In the genomic region with DNA sequence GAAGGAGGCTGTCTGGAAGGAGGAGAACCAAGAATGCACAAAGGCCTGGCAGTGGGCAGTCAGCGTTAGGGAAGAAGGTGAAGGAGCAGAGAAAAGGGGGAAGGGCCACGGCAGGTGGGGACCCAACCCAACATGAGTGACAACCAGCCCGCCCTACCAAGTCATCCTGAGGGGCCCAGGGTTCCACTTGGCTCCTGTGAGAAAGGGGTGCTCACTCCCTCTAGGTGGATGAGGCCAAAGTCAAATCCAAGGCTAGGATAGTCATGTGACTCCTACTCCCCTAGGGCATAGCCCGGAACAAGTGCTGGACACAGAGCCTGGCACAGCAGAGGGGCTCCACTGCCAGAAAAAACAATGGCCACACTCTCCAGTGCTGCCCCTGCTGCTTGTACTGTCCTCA, we compare ENCODE assay signal across 2 cellular contexts.
TF ChIP-seq lines count a peak whose summit lies in the region.

No MANE protein-coding gene starts in this region.

TF ChIP-seq in IMR-90, 13 proteins besides CTCF, POLR2A, EP300 and RAD21:
- TF ChIP-seq USF2 (IDR thresholded peaks at IDR 0.05; ENCODE audit: low read depth, low read length), result no peak
- no peak for TF ChIP-seq BHLHE40 (IDR thresholded peaks at IDR 0.05; ENCODE audit: low read depth, low read length)
- TF ChIP-seq MXI1 (IDR thresholded peaks at IDR 0.05; ENCODE audit: borderline replicate concordance, low read depth, low read length), result no peak
- TF ChIP-seq FOS (IDR thresholded peaks at IDR 0.05; ENCODE audit: low read depth, low read length), result no peak

TF ChIP-seq in K562, 482 proteins besides CTCF, POLR2A, EP300 and RAD21 (continues in another document):
- no peak for TF ChIP-seq ETS2 (tag; IDR thresholded peaks at IDR 0.05; ENCODE audit: borderline replicate concordance, poor library complexity, severe bottlenecking)
- peak; percentile 52; the same call in 1 of the 2 replicates for TF ChIP-seq TOE1 (IDR thresholded peaks at IDR 0.05; ENCODE audit: borderline replicate concordance)
- no peak for TF ChIP-seq TOE1 (CRISPR knock-in tag; IDR thresholded peaks at IDR 0.05; ENCODE audit: borderline replicate concordance, low read depth)
- TF ChIP-seq TFE3 (CRISPR knock-in tag; IDR thresholded peaks at IDR 0.05), result peak; percentile 93
- TF ChIP-seq ZNF407 (IDR thresholded peaks at IDR 0.05; ENCODE audit: low read depth), result 0 out of 2 replicates have a peak, but pooled peaks have one; percentile 25
- TF ChIP-seq, protein P1, sequence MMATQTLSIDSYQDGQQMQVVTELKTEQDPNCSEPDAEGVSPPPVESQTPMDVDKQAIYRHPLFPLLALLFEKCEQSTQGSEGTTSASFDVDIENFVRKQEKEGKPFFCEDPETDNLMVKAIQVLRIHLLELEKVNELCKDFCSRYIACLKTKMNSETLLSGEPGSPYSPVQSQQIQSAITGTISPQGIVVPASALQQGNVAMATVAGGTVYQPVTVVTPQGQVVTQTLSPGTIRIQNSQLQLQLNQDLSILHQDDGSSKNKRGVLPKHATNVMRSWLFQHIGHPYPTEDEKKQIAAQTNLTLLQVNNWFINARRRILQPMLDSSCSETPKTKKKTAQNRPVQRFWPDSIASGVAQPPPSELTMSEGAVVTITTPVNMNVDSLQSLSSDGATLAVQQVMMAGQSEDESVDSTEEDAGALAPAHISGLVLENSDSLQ (IDR thresholded peaks at IDR 0.05), result peak; percentile 52
- TF ChIP-seq ATF7 (IDR thresholded peaks at IDR 0.05), result no peak
- no peak for TF ChIP-seq SIN3B (IDR thresholded peaks at IDR 0.05; ENCODE audit: low read depth)
- peak; percentile 20; the same call in 1 of the 2 replicates for TF ChIP-seq EHMT2 (IDR thresholded peaks at IDR 0.05)
- 0 out of 2 replicates have a peak, but pooled peaks have one; percentile 38 for TF ChIP-seq BHLHE40 (IDR thresholded peaks at IDR 0.05; ENCODE audit: low read length)
- TF ChIP-seq, protein P2, sequence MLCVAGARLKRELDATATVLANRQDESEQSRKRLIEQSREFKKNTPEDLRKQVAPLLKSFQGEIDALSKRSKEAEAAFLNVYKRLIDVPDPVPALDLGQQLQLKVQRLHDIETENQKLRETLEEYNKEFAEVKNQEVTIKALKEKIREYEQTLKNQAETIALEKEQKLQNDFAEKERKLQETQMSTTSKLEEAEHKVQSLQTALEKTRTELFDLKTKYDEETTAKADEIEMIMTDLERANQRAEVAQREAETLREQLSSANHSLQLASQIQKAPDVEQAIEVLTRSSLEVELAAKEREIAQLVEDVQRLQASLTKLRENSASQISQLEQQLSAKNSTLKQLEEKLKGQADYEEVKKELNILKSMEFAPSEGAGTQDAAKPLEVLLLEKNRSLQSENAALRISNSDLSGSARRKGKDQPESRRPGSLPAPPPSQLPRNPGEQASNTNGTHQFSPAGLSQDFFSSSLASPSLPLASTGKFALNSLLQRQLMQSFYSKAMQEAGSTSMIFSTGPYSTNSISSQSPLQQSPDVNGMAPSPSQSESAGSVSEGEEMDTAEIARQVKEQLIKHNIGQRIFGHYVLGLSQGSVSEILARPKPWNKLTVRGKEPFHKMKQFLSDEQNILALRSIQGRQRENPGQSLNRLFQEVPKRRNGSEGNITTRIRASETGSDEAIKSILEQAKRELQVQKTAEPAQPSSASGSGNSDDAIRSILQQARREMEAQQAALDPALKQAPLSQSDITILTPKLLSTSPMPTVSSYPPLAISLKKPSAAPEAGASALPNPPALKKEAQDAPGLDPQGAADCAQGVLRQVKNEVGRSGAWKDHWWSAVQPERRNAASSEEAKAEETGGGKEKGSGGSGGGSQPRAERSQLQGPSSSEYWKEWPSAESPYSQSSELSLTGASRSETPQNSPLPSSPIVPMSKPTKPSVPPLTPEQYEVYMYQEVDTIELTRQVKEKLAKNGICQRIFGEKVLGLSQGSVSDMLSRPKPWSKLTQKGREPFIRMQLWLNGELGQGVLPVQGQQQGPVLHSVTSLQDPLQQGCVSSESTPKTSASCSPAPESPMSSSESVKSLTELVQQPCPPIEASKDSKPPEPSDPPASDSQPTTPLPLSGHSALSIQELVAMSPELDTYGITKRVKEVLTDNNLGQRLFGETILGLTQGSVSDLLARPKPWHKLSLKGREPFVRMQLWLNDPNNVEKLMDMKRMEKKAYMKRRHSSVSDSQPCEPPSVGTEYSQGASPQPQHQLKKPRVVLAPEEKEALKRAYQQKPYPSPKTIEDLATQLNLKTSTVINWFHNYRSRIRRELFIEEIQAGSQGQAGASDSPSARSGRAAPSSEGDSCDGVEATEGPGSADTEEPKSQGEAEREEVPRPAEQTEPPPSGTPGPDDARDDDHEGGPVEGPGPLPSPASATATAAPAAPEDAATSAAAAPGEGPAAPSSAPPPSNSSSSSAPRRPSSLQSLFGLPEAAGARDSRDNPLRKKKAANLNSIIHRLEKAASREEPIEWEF (CRISPR knock-in tag; IDR thresholded peaks at IDR 0.05), result no peak
- TF ChIP-seq, protein P3, sequence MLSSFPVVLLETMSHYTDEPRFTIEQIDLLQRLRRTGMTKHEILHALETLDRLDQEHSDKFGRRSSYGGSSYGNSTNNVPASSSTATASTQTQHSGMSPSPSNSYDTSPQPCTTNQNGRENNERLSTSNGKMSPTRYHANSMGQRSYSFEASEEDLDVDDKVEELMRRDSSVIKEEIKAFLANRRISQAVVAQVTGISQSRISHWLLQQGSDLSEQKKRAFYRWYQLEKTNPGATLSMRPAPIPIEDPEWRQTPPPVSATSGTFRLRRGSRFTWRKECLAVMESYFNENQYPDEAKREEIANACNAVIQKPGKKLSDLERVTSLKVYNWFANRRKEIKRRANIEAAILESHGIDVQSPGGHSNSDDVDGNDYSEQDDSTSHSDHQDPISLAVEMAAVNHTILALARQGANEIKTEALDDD (IDR thresholded peaks at IDR 0.05), result no peak
- TF ChIP-seq UBTF (IDR thresholded peaks at IDR 0.05; ENCODE audit: borderline replicate concordance in 1 of 2, low read depth in 2 of 2, low read length in 2 of 2), result no peak
- TF ChIP-seq ZBTB1 (CRISPR knock-in tag; IDR thresholded peaks at IDR 0.05; ENCODE audit: borderline replicate concordance, low read depth), result no peak
- TF ChIP-seq NFXL1 (CRISPR knock-in tag; IDR thresholded peaks at IDR 0.05), result no peak
- no peak for TF ChIP-seq SAFB (IDR thresholded peaks at IDR 0.05; ENCODE audit: borderline replicate concordance, low read depth, low read length)
- TF ChIP-seq ZNF408 (CRISPR knock-in tag; IDR thresholded peaks at IDR 0.05; ENCODE audit: low read depth), result no peak
- peak; percentile 42; the same call in 1 of the 2 replicates for TF ChIP-seq RAD51 (IDR thresholded peaks at IDR 0.05; ENCODE audit: borderline replicate concordance, low read depth)
- TF ChIP-seq, protein P4, sequence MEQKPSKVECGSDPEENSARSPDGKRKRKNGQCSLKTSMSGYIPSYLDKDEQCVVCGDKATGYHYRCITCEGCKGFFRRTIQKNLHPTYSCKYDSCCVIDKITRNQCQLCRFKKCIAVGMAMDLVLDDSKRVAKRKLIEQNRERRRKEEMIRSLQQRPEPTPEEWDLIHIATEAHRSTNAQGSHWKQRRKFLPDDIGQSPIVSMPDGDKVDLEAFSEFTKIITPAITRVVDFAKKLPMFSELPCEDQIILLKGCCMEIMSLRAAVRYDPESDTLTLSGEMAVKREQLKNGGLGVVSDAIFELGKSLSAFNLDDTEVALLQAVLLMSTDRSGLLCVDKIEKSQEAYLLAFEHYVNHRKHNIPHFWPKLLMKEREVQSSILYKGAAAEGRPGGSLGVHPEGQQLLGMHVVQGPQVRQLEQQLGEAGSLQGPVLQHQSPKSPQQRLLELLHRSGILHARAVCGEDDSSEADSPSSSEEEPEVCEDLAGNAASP (IDR thresholded peaks at IDR 0.05), result no peak
- no peak for TF ChIP-seq TCFL5 (CRISPR knock-in tag; conservative IDR thresholded peaks at IDR 0.05)
- no peak for TF ChIP-seq GTF2B (IDR thresholded peaks at IDR 0.05; ENCODE audit: extremely low read depth, insufficient read length)
- no peak for TF ChIP-seq TFAP4 (CRISPR knock-in tag; IDR thresholded peaks at IDR 0.05; ENCODE audit: borderline replicate concordance)
- TF ChIP-seq MXI1 (IDR thresholded peaks at IDR 0.05; ENCODE audit: low read depth, low read length), result no peak
- TF ChIP-seq ID3 (CRISPR knock-in tag; IDR thresholded peaks at IDR 0.05), result no peak
- TF ChIP-seq ID3 (tag; IDR thresholded peaks at IDR 0.05), result no peak
